In the genomic region with DNA sequence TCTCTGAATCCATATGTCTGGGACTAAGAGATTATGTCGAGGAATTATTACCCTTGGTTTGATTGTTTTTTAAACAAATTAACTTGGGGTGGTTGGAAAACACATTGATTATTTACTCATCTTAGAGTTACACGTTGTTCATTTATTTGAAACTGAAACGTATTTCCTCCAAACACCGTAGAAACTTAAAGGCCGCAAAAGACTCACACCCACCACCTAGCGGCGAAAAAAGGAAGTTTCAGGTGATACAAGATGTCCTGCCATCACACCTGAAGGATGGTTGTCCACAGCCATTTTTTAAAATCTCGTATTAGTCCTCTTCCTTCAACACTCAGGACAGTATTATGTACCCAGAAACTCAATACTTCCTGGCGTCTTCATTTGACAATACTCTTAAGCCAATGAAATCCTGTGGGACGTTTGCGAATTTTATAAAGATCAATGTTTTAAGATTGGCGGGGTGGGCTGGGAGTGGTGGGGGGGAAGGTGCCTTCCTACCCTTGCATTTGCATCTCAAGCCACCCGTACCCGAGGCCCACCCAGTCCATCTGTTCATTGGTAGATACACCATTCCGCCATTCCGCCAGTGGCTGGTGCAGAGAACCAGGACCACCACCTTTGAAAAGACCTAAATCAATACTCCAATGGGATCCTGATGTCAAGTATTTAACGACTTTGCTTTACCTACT, we compare ENCODE assay signal across 8 cellular contexts. TPM values are rescaled to one million over a fixed set of nuclear protein-coding genes. Genes with fewer than 3 reads are reported as not detected.
DNase-seq lines count a peak whose midpoint lies in the region; ATAC-seq, FAIRE-seq and TF ChIP-seq lines count a peak whose summit lies in the region.

No MANE protein-coding gene starts in this region.

- H3K36me3 ChIP-seq in Panc1 (ENCODE audit: control insufficient read depth, insufficient read depth, low read length), result no peaks in the 10 kb centered on the region
- H3K36me3 ChIP-seq in uterus, result no peaks in the 10 kb centered on the region

- DNase-seq in D721Med (ENCODE audit: insufficient read length, low spot score), result no peak
- peak; percentile 55 for DNase-seq in HT1080 (ENCODE audit: low read depth)
- DNase-seq in Panc1 (ENCODE audit: low read depth, low spot score), result peak; percentile 74
- DNase-seq in germinal center (ENCODE audit: low spot score), result peak; percentile 72
- peak; percentile 55 for DNase-seq in putamen (ENCODE audit: low spot score)
- DNase-seq in uterus, result peak; percentile 52 to 71

- H3K27ac ChIP-seq in Panc1 (ENCODE audit: low read length) (peak overlapping the region; percentile 98), uterus (peak overlapping the region; percentile 99)

- H3K4me1 Mint-ChIP-seq in activated T-helper 17 cell treated with anti-CD3 and anti-CD28 coated beads, Interleukin-2, amount 50 U/mL, for 72 hours, result peaks cover 25% of the 10 kb centered on the region

- intact Hi-C loops in Panc1 (cut with micrococcal nuclease; ENCODE audit: unreplicated experiment) (loop anchor here (2.0 kb wide), 3 partner anchors 66 to 434 kb away; no protein-coding TSS in a partner anchor), uterus (cut with DNase I; ENCODE audit: low total_unique reads) (loop anchor here (10.0 kb wide), 1 partner anchor 456 kb away; no protein-coding TSS in a partner anchor)

- H3K27me3 ChIP-seq in Panc1 (ENCODE audit: control insufficient read depth, insufficient read depth, low read length) (no peaks in the 10 kb centered on the region), uterus (no peaks in the 10 kb centered on the region)

- H3K4me3 ChIP-seq in Panc1 (ENCODE audit: low read depth in 2 of 2, low read length in 2 of 2) (no peak overlapping the region), uterus (no peak overlapping the region)

- H3K27ac Mint-ChIP-seq in activated T-helper 17 cell treated with anti-CD3 and anti-CD28 coated beads, Interleukin-2, amount 50 U/mL, for 72 hours, result peak overlapping the region; percentile 97

- H3K9me3 ChIP-seq in Panc1 (ENCODE audit: control insufficient read depth, insufficient read depth, low read depth, low read length) (no peaks in the 10 kb centered on the region), uterus (no peaks in the 10 kb centered on the region)

- no peak for FAIRE-seq in D721Med (lab: Jason Lieb, UNC)

- peak overlapping the region; percentile 92 for H3K4me3 Mint-ChIP-seq in activated T-helper 17 cell treated with anti-CD3 and anti-CD28 coated beads, Interleukin-2, amount 50 U/mL, for 72 hours

- no TSS peak for BruUV-seq in Panc1 (replicated peaks; lab: Mats Ljungman, UMichigan)

- POLR2A ChIA-PET in Panc1 (lab: Charles Lee), result interaction anchor here (0.6 kb wide), 1 partner anchor 1580 kb away, joined by 3 read pairs; no protein-coding TSS in a partner anchor

- no peaks in the 10 kb centered on the region for H3K9me3 Mint-ChIP-seq in activated T-helper 17 cell treated with anti-CD3 and anti-CD28 coated beads, Interleukin-2, amount 50 U/mL, for 72 hours

- in situ Hi-C loops in Panc1 (cut with HindIII; ENCODE audit: low pct_unique_long_range_greater_than_20kb, low sequenced_read_pairs), result no loop called here

- no peak for TF ChIP-seq POLR2A in uterus (IDR thresholded peaks at IDR 0.05)

- no peak for ATAC-seq in Panc1
- no peak for ATAC-seq in activated T-helper 17 cell treated with anti-CD3 and anti-CD28 coated beads, Interleukin-2, amount 50 U/mL, for 72 hours (replicated peaks)
- no peak for ATAC-seq in HG03175 (IDR thresholded peaks at IDR 0.05; ENCODE audit: unreplicated experiment)

- H3K36me3 Mint-ChIP-seq in activated T-helper 17 cell treated with anti-CD3 and anti-CD28 coated beads, Interleukin-2, amount 50 U/mL, for 72 hours (ENCODE audit: low read depth), result peaks cover 11% of the 10 kb centered on the region

- peak; percentile 48 for TF ChIP-seq CTCF in D721Med (IDR thresholded peaks at IDR 0.05; ENCODE audit: insufficient read depth, missing control alignments)
- peak; percentile 92 for TF ChIP-seq CTCF in Panc1 (IDR thresholded peaks at IDR 0.05)
- peak; percentile 64 to 80 (median 70) for TF ChIP-seq CTCF in uterus (IDR thresholded peaks at IDR 0.05)

- H3K27me3 Mint-ChIP-seq in activated T-helper 17 cell treated with anti-CD3 and anti-CD28 coated beads, Interleukin-2, amount 50 U/mL, for 72 hours, result no peaks in the 10 kb centered on the region

- H3K4me1 ChIP-seq in Panc1 (ENCODE audit: control insufficient read depth, insufficient read depth, low read length), result peaks cover 28% of the 10 kb centered on the region
- peaks cover 0 to 5% of the 10 kb centered on the region in 2 donors for H3K4me1 ChIP-seq in uterus

- CTCF ChIA-PET in Panc1 (lab: Charles Lee), result interaction anchor here (1.8 kb wide), 1 partner anchor 190 kb away, joined by 11 read pairs; no protein-coding TSS in a partner anchor

RNA-seq across cellular contexts. Expression of a gene that starts 1.4 kb away (rescaled TPM):
- 10.6 and 12.8 TPM in 2 replicates for total RNA-seq in HT1080 (2014; rRNA removed; shearing (Covaris generic))
- 6.4 and 9.1 TPM in 2 replicates for polyA plus RNA-seq in HT1080 (2015; cell fraction: cytosol; rRNA removed)
- polyA plus RNA-seq in HT1080 (2015; cell fraction: nucleus; rRNA removed), result 14.1 and 14.7 TPM in 2 replicates
- total RNA-seq in Panc1 (2021; ENCODE audit: unreplicated experiment), result 58.0 TPM
- polyA plus RNA-seq in Panc1 (2012; ENCODE audit: insufficient read length), result 7.9 TPM
- 10 to 100 TPM; 25.5 to 29.6 TPM for total RNA-seq in activated T-helper 17 cell treated with anti-CD3 and anti-CD28 coated beads, Interleukin-2, amount 50 U/mL, for 72 hours
- total RNA-seq in uterus, result 1,000 to 10,000 TPM in 1 of 4 donors, 100 to 1,000 TPM in 1, 10 to 100 TPM in 1, 1 to 10 TPM in 1; 7.7 to 2,027 (median 132) TPM
